Comparison of ENCODE assay signal across 16 cellular contexts in the genomic region with DNA sequence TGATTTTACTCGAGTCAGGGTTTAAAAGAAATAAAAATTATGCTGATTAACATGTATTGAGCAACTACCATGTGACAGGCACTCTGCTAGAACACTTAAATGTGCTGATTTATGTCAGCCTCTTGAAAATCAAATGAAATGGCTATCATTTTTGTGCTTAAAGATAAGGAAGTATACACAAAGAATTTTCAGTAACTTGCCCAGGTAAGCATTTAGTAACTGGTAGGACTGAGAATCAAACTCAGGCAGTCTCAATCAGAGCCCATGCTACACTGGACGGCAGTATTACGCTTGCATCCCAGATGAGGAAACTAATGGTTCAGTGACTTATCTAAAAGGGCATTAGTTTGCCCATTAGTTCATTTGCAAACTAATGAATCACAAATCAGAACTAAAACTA.
A peak's percentile ranks its signal among the peaks of the same experiment; 100 is the strongest.
DNase-seq lines count a peak whose midpoint lies in the region; ATAC-seq and TF ChIP-seq lines count a peak whose summit lies in the region.
"Had no signal": no experiment of that assay in that cellular context is flagged by ENCODE, and none has a peak within 500 bp of the region (broad histone marks: within the 10 kb centered on the region; RNA-seq: fewer than 3 reads in every experiment).

No MANE protein-coding gene starts in this region.

- H4K8ac ChIP-seq in trophoblast cell (ENCODE audit: low read depth, low read length) = no peak overlapping the region

- H3K4me2 ChIP-seq in PC-3 (ENCODE audit: low read length) (peak overlapping the region; percentile 20; the same call in 1 of the 2 replicates), trophoblast cell (ENCODE audit: low read length) (no peak overlapping the region)
- H3K4me2 ChIP-seq: BLaER1 treated with 17β-estradiol and CSF1 and Interleukin-3, amounts not matched to agents 10 nM and 100 nM had no signal

- no peak overlapping the region for H4K91ac ChIP-seq in trophoblast cell (ENCODE audit: low read depth, low read length)

- peaks cover 27% of the 10 kb centered on the region for H3K4me1 ChIP-seq in PC-3 (ENCODE audit: insufficient read depth, low read length)
- peaks cover 4 to 7% of the 10 kb centered on the region in 2 experiments for H3K4me1 ChIP-seq in trophoblast cell (ENCODE audit: control insufficient read depth in 1 of 2, insufficient read depth in 2 of 2, low read length in 2 of 2)

- no peak overlapping the region for H3K4ac ChIP-seq in trophoblast cell (ENCODE audit: low read depth, low read length)

- POLR2A ChIA-PET in PC-3 (lab: Charles Lee; ENCODE audit: unreplicated experiment) = no interaction called here

- H3K27ac ChIP-seq in PC-3 (ENCODE audit: low read length) (peak overlapping the region; percentile 70), WERI-Rb-1 (peak overlapping the region; percentile 22; the same call in 1 of the 2 replicates), epithelial cell of prostate (peak overlapping the region; percentile 16), trophoblast cell (ENCODE audit: low read depth, low read length) (peak overlapping the region; percentile 84)
- H3K27ac ChIP-seq: BLaER1 treated with 17β-estradiol and CSF1 and Interleukin-3, amounts not matched to agents 10 nM and 100 nM had no signal

- H3K79me2 ChIP-seq in PC-3 (ENCODE audit: low read length) (no peaks in the 10 kb centered on the region), trophoblast cell (ENCODE audit: control insufficient read depth, insufficient read depth, low read length, poor library complexity) (no peaks in the 10 kb centered on the region)

- no peak overlapping the region for H4K12ac ChIP-seq in trophoblast cell (ENCODE audit: low read depth, low read length)

- intact Hi-C loops in PC-3 (cut with micrococcal nuclease) = no loop called here

- H3K36me3 ChIP-seq in PC-3 (ENCODE audit: low read depth, low read length) (no peaks in the 10 kb centered on the region), WERI-Rb-1 (no peaks in the 10 kb centered on the region), trophoblast cell (ENCODE audit: control insufficient read depth in 1 of 2, insufficient read depth in 2 of 2, low read length in 2 of 2) (no peaks in the 10 kb centered on the region)
- H3K36me3 ChIP-seq: BLaER1 treated with 17β-estradiol and CSF1 and Interleukin-3, amounts not matched to agents 10 nM and 100 nM had no signal

- BruUV-seq in PC-3 (replicated peaks; lab: Mats Ljungman, UMichigan) = no TSS peak

- H2BK120ac ChIP-seq in trophoblast cell (ENCODE audit: insufficient read depth, low read length, poor library complexity) = no peak overlapping the region

- H3F3A ChIP-seq in PC-3 (ENCODE audit: low read length, unreplicated experiment) = no peaks in the 10 kb centered on the region

- DNase-seq in PC-3 (no peak), WERI-Rb-1 (no peak), epithelial cell of prostate (ENCODE audit: low read depth, low spot score) (no peak), trophoblast cell (peak in 1 of 2 donors; percentile 50)
- DNase-seq in effector CD8-positive, alpha-beta T cell (lab: John Stamatoyannopoulos, UW) = no peak
- DNase-seq: Calu3; CD8-positive, alpha-beta T cell; DMS79 treated with DMSO at 0.1 percent for 48 hours; GF-D8; GOT3; H7; HFFc6 had no signal

- no peaks in the 10 kb centered on the region for H3K27me3 ChIP-seq in PC-3 (ENCODE audit: low read length)
- no peaks in the 10 kb centered on the region for H3K27me3 ChIP-seq in WERI-Rb-1 (ENCODE audit: insufficient read depth, low read depth, severe bottlenecking)
- H3K27me3 ChIP-seq in trophoblast cell (ENCODE audit: insufficient read depth, low read length) = no peaks in the 10 kb centered on the region
- H3K27me3 ChIP-seq: BLaER1 treated with 17β-estradiol and CSF1 and Interleukin-3, amounts not matched to agents 10 nM and 100 nM had no signal

- H3K14ac ChIP-seq in trophoblast cell (ENCODE audit: low read length) = no peak overlapping the region

- no peak overlapping the region for H3K23ac ChIP-seq in trophoblast cell (ENCODE audit: low read length)

- no peak overlapping the region for H2AK5ac ChIP-seq in trophoblast cell (ENCODE audit: low read length)

- WGBS in trophoblast cell (ENCODE audit: extremely low coverage, insufficient coverage, insufficient read length) = no CpG with 5 or more reads among the region's 3 CpGs

- CTCF ChIA-PET in PC-3 (lab: Charles Lee) = no interaction called here

- no peaks in the 10 kb centered on the region for H4K20me1 ChIP-seq in PC-3 (ENCODE audit: low read length)
- H4K20me1 ChIP-seq: BLaER1 treated with 17β-estradiol and CSF1 and Interleukin-3, amounts not matched to agents 10 nM and 100 nM had no signal

- H3K79me1 ChIP-seq in trophoblast cell (ENCODE audit: low read length) = peaks cover 6% of the 10 kb centered on the region

- H2AFZ ChIP-seq in PC-3 (ENCODE audit: low read length) (peak overlapping the region; percentile 70), trophoblast cell (ENCODE audit: insufficient read depth, low read length, poor library complexity) (no peak overlapping the region)

- H2BK5ac ChIP-seq in trophoblast cell (ENCODE audit: low read depth, low read length, poor library complexity) = no peak overlapping the region

- TF ChIP-seq CTCF in PC-3 (conservative IDR thresholded peaks at IDR 0.05; ENCODE audit: low read depth, low read length) (no peak), WERI-Rb-1 (IDR thresholded peaks at IDR 0.05; ENCODE audit: low read depth, low read length) (no peak)

- H3K4me3 ChIP-seq in PC-3 (ENCODE audit: low read length) (no peak overlapping the region), WERI-Rb-1 (ENCODE audit: low read depth, low read length) (no peak overlapping the region), trophoblast cell (ENCODE audit: low read depth, low read length) (no peak overlapping the region)
- H3K4me3 ChIP-seq: BLaER1 treated with 17β-estradiol and CSF1 and Interleukin-3, amounts not matched to agents 10 nM and 100 nM had no signal

- H3K9ac ChIP-seq in PC-3 (ENCODE audit: low read length) = no peak overlapping the region
- H3K9ac ChIP-seq in trophoblast cell (ENCODE audit: low read length) = no peak overlapping the region
- H3K9ac ChIP-seq: BLaER1 treated with 17β-estradiol and CSF1 and Interleukin-3, amounts not matched to agents 10 nM and 100 nM had no signal

- H2BK12ac ChIP-seq in trophoblast cell (ENCODE audit: low read length) = no peak overlapping the region

- no peaks in the 10 kb centered on the region for H3K9me2 ChIP-seq in PC-3 (replicated peaks; ENCODE audit: low read length)

- H3K9me3 ChIP-seq in PC-3 (ENCODE audit: low read length) = no peaks in the 10 kb centered on the region
- H3K9me3 ChIP-seq in WERI-Rb-1 (ENCODE audit: severe bottlenecking) = no peaks in the 10 kb centered on the region
- H3K9me3 ChIP-seq in trophoblast cell (ENCODE audit: insufficient read depth, low read depth, low read length) = no peaks in the 10 kb centered on the region
- H3K9me3 ChIP-seq: BLaER1 treated with 17β-estradiol and CSF1 and Interleukin-3, amounts not matched to agents 10 nM and 100 nM had no signal

- ATAC-seq in PC-3 = no peak
- no peak for ATAC-seq in HG02610 (IDR thresholded peaks at IDR 0.05; ENCODE audit: unreplicated experiment)
- ATAC-seq in GM18861 (IDR thresholded peaks at IDR 0.05; ENCODE audit: unreplicated experiment) = no peak
- ATAC-seq: CD8-positive, alpha-beta T cell; HCT116 had no signal

- no peak overlapping the region for H3K18ac ChIP-seq in trophoblast cell (ENCODE audit: low read length)

Comparison
In these comparisons a context has a peak if more than half of its experiments do, and no peak if none do; other contexts are left out.
1. H3K27ac ChIP-seq: peak in every context shown above with its lines; median percentile 84 in trophoblast cell; 70 in PC-3; 22 in WERI-Rb-1; 16 in epithelial cell of prostate.